ENCODE assay signal across 15 cellular contexts in the genomic region with DNA sequence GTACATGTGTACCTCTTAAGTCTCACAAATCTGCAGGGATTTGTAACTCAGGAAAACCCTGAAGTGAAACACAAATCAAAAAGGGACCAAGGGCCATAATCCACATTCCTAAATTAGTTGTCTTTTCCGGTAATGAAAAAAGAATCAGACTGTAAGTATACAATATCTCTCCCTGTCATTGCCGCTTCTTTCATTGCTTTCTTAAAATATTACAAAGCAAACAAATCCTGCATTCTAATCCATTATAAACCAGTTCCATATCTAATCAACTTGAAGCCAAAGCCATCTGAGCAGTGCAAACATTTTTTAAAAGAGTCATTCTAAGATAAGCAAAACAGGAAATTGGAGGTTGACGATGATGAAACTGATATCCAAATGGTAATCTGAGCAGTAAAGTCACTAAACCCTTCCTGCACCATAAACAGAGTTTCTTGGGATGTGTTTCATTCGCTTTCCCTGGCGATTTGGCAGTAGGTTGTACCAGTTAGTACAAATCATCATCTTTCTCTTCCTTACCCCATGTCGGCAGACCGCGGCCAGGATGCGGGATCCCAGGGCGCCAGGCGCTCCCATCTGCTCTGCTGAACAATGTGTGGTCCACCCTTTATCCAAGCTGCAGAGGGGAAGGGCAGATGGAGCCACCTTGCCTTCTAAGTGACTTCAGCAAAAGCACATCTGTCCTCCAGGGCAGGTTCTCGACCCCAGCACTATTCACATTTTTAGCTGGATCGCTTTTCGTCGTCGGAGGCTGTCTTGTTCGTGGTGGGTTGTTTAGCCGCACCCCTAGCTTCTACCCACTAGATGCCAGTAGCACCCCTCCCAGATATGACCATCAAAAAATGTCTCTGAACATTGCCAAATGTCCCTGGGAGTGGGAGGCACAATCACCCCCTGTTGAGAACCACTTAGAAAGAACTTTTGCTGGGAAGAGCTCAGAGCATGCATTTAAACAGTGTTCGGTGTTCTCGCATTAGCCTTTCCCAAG. TPM values are rescaled to one million over a fixed set of nuclear protein-coding genes. Genes with fewer than 3 reads are reported as not detected.
A peak's percentile ranks its signal among the peaks of the same experiment; 100 is the strongest.
DNase-seq lines count a peak whose midpoint lies in the region; ATAC-seq, FAIRE-seq and TF ChIP-seq lines count a peak whose summit lies in the region.
"Had no signal": no experiment of that assay in that cellular context is flagged by ENCODE, and none has a peak within 500 bp of the region (broad histone marks: within the 10 kb centered on the region; RNA-seq: fewer than 3 reads in every experiment).

No MANE protein-coding gene starts in this region.

- ATAC-seq in T-helper 17 cell = no peak
- ATAC-seq: T-cell had no signal

- H3K4me2 ChIP-seq in astrocyte (ENCODE audit: low read length) (peak overlapping the region; percentile 28), mesendoderm (ENCODE audit: low read length) (no peak overlapping the region)

- H3K56ac ChIP-seq in mesendoderm (ENCODE audit: low read length) = no peak overlapping the region

- H3K36me3 ChIP-seq in Caco-2 (ENCODE audit: control insufficient read depth, insufficient read depth, low read length) = no peaks in the 10 kb centered on the region
- H3K36me3 ChIP-seq in HEK293 (ENCODE audit: control insufficient read depth in 2 of 2, insufficient read depth in 1 of 2, low read length in 2 of 2) = no peaks in the 10 kb centered on the region
- no peaks in the 10 kb centered on the region for H3K36me3 ChIP-seq in astrocyte (ENCODE audit: insufficient read depth, low read length)
- H3K36me3 ChIP-seq in mesendoderm (ENCODE audit: control insufficient read depth, insufficient read depth, low read length) = no peaks in the 10 kb centered on the region
- H3K36me3 ChIP-seq: thoracic aorta had no signal

- H3K79me2 ChIP-seq in astrocyte (ENCODE audit: insufficient read depth, low read length) (no peaks in the 10 kb centered on the region), mesendoderm (ENCODE audit: control insufficient read depth, insufficient read depth, low read length) (no peaks in the 10 kb centered on the region)

- H4K8ac ChIP-seq in mesendoderm (ENCODE audit: low read depth, low read length) = no peak overlapping the region

- no peak overlapping the region for H4K5ac ChIP-seq in mesendoderm (ENCODE audit: low read length)

- no peak overlapping the region for H3K18ac ChIP-seq in mesendoderm (ENCODE audit: low read length)

- no TSS peak for BruUV-seq in Caco-2 (replicated peaks; lab: Mats Ljungman, UMichigan)

- no peaks in the 10 kb centered on the region for H4K20me1 ChIP-seq in astrocyte (ENCODE audit: insufficient read depth, low read length)

- no peak overlapping the region for H2AK5ac ChIP-seq in mesendoderm (ENCODE audit: low read length)

- peak in 1 of 2 experiments; percentile 11 for TF ChIP-seq CTCF in Caco-2 (IDR thresholded peaks at IDR 0.05; ENCODE audit: insufficient read depth in 1 of 2, low read depth in 1 of 2, low read length in 1 of 2, severe bottlenecking in 1 of 2, unreplicated experiment in 1 of 2)
- TF ChIP-seq CTCF in HEK293 (tag by site-specific recombination; IDR thresholded peaks at IDR 0.05) = peak; percentile 66
- no peak for TF ChIP-seq CTCF in astrocyte (IDR thresholded peaks at IDR 0.05; ENCODE audit: insufficient read depth, low read depth, low read length)
- no peak for TF ChIP-seq CTCF in mesothelial cell of epicardium (IDR thresholded peaks at IDR 0.05; ENCODE audit: unreplicated experiment)

- peak; percentile 41 for FAIRE-seq in astrocyte (lab: Jason Lieb, UNC)
- FAIRE-seq: RCC 7860 had no signal

- peak overlapping the region; percentile 63 for H3K27ac Mint-ChIP-seq in Caco-2 (ENCODE audit: unreplicated experiment)
- no peak overlapping the region for H3K27ac Mint-ChIP-seq in astrocyte (ENCODE audit: unreplicated experiment)
- H3K27ac Mint-ChIP-seq in T-helper 17 cell = no peak overlapping the region
- no peak overlapping the region for H3K27ac Mint-ChIP-seq in mesothelial cell of epicardium
- H3K27ac Mint-ChIP-seq: activated naive CD8-positive, alpha-beta T cell; T-cell had no signal

- H2BK15ac ChIP-seq in mesendoderm (replicated peaks; ENCODE audit: low read depth) = no peak overlapping the region

- H3K27me3 Mint-ChIP-seq in Caco-2 (ENCODE audit: insufficient read depth, unreplicated experiment) (no peaks in the 10 kb centered on the region), astrocyte (ENCODE audit: low read depth, unreplicated experiment) (peaks cover 15% of the 10 kb centered on the region), T-helper 17 cell (peaks cover 32% of the 10 kb centered on the region), mesothelial cell of epicardium (ENCODE audit: low read depth) (peaks cover 64% of the 10 kb centered on the region)
- H3K27me3 Mint-ChIP-seq: activated naive CD8-positive, alpha-beta T cell had no signal

- H2AFZ ChIP-seq in astrocyte (ENCODE audit: low read depth, low read length) = no peak overlapping the region

- H2BK5ac ChIP-seq in mesendoderm (ENCODE audit: low read length) = no peak overlapping the region

- H3K4me1 Mint-ChIP-seq in Caco-2 (ENCODE audit: low read depth, unreplicated experiment) (peaks cover 20% of the 10 kb centered on the region), astrocyte (ENCODE audit: low read depth, unreplicated experiment) (peaks cover 1% of the 10 kb centered on the region), T-helper 17 cell (no peaks in the 10 kb centered on the region), mesothelial cell of epicardium (peaks cover 15% of the 10 kb centered on the region)
- H3K4me1 Mint-ChIP-seq: central memory CD8-positive, alpha-beta T cell had no signal

- H3K4me3 ChIP-seq in Caco-2 (ENCODE audit: low read depth, low read length) (no peak overlapping the region), HEK293 (ENCODE audit: low read depth, low read length) (no peak overlapping the region), astrocyte (ENCODE audit: insufficient read depth, low read depth, low read length) (no peak overlapping the region), mesendoderm (ENCODE audit: low read length) (no peak overlapping the region)
- H3K4me3 ChIP-seq: thoracic aorta had no signal

- H3K4ac ChIP-seq in mesendoderm (ENCODE audit: low read depth, low read length) = no peak overlapping the region

- POLR2A ChIA-PET in Caco-2 (lab: Charles Lee) = no interaction called here
- POLR2A ChIA-PET in HEK293 (lab: Yijun Ruan, JAX) = no interaction called here

- H3K4me1 ChIP-seq in Caco-2 = peaks cover 13% of the 10 kb centered on the region
- H3K4me1 ChIP-seq in HEK293 (ENCODE audit: control insufficient read depth, insufficient read depth, low read length) = peaks cover 15% of the 10 kb centered on the region
- H3K4me1 ChIP-seq in astrocyte (ENCODE audit: insufficient read depth, low read length) = peaks cover 5% of the 10 kb centered on the region
- H3K4me1 ChIP-seq in mesendoderm (ENCODE audit: control insufficient read depth, low read depth, low read length) = no peaks in the 10 kb centered on the region

- no peak overlapping the region for H3K4me3 Mint-ChIP-seq in Caco-2 (ENCODE audit: unreplicated experiment)
- H3K4me3 Mint-ChIP-seq in astrocyte (ENCODE audit: unreplicated experiment) = no peak overlapping the region
- H3K4me3 Mint-ChIP-seq in T-helper 17 cell = no peak overlapping the region
- H3K4me3 Mint-ChIP-seq in mesothelial cell of epicardium = no peak overlapping the region
- H3K4me3 Mint-ChIP-seq: activated naive CD8-positive, alpha-beta T cell; central memory CD8-positive, alpha-beta T cell; T-cell had no signal

- H3K36me3 Mint-ChIP-seq in Caco-2 (ENCODE audit: insufficient read depth, unreplicated experiment) (peaks cover 8% of the 10 kb centered on the region), astrocyte (ENCODE audit: low read depth, unreplicated experiment) (peaks cover 3% of the 10 kb centered on the region), T-helper 17 cell (ENCODE audit: low read depth) (peaks cover 3% of the 10 kb centered on the region), mesothelial cell of epicardium (no peaks in the 10 kb centered on the region)
- H3K36me3 Mint-ChIP-seq: T-cell had no signal

- H3K9ac ChIP-seq in astrocyte (ENCODE audit: low read length) (no peak overlapping the region), mesendoderm (ENCODE audit: low read length) (no peak overlapping the region)

- DNase-seq in Caco-2 = peak in 1 of 2 experiments; percentile 42
- DNase-seq in astrocyte (ENCODE audit: low read depth) = peak; percentile 22
- peak; percentile 67 for DNase-seq in mesendoderm
- no peak for DNase-seq in activated T-cell treated with anti-CD3 and anti-CD28 coated beads for 4 hours
- DNase-seq in T-helper 17 cell = no peak
- DNase-seq in mesothelial cell of epicardium (ENCODE audit: low spot score in 2 of 2, unreplicated experiment in 2 of 2) = no peak
- DNase-seq: C1 segment of cervical spinal cord, MV-4-11, T-cell had no signal

- H2BK120ac ChIP-seq in mesendoderm (ENCODE audit: low read depth, low read length) = no peak overlapping the region

- H3K9me3 Mint-ChIP-seq in Caco-2 (ENCODE audit: unreplicated experiment) = peaks cover 30% of the 10 kb centered on the region
- H3K9me3 Mint-ChIP-seq in astrocyte (ENCODE audit: unreplicated experiment) = peaks cover 3% of the 10 kb centered on the region
- peaks cover 21% of the 10 kb centered on the region for H3K9me3 Mint-ChIP-seq in mesothelial cell of epicardium

- intact Hi-C loops in Caco-2 (cut with micrococcal nuclease; ENCODE audit: unreplicated experiment) = loop anchor here (5.0 kb wide), 1 partner anchor 107 kb away; no protein-coding TSS in a partner anchor

- H3K79me1 ChIP-seq in mesendoderm (ENCODE audit: low read length) = no peaks in the 10 kb centered on the region

- H3K23ac ChIP-seq in mesendoderm (ENCODE audit: low read length) = no peak overlapping the region

- H3K27ac ChIP-seq in HEK293 (ENCODE audit: extremely low read depth, low read depth, low read length) (peak overlapping the region; percentile 56; the same call in 1 of the 2 replicates), astrocyte (ENCODE audit: low read depth, low read length) (no peak overlapping the region), mesendoderm (ENCODE audit: low read depth, low read length) (no peak overlapping the region)
- H3K27ac ChIP-seq: thoracic aorta had no signal

- H3K27me3 ChIP-seq in Caco-2 (replicated peaks; ENCODE audit: control insufficient read depth, insufficient read depth, low read length) = no peaks in the 10 kb centered on the region
- no peaks in the 10 kb centered on the region for H3K27me3 ChIP-seq in astrocyte (ENCODE audit: insufficient read depth, low read length)
- no peaks in the 10 kb centered on the region for H3K27me3 ChIP-seq in mesendoderm (ENCODE audit: insufficient read depth, low read length, poor library complexity)

- WGBS in mesendoderm (ENCODE audit: extremely low coverage, insufficient coverage, low lambda C conversion rate) = no CpG with 5 or more reads among the region's 20 CpGs

- H3K9me3 ChIP-seq in Caco-2 = peaks cover 24% of the 10 kb centered on the region
- no peaks in the 10 kb centered on the region for H3K9me3 ChIP-seq in HEK293 (ENCODE audit: control insufficient read depth, insufficient read depth, low read depth, low read length)
- H3K9me3 ChIP-seq in astrocyte (ENCODE audit: insufficient read depth, low read depth, low read length) = no peaks in the 10 kb centered on the region
- peaks cover 3% of the 10 kb centered on the region for H3K9me3 ChIP-seq in T-helper 17 cell (ENCODE audit: control insufficient read depth, low read length, poor library complexity, severe bottlenecking)
- H3K9me3 ChIP-seq: thoracic aorta had no signal

- CTCF ChIA-PET in Caco-2 (lab: Charles Lee) = interaction anchor here (1.1 kb wide), 1 partner anchor 277 kb away, joined by 4 read pairs; no protein-coding TSS in a partner anchor
- CTCF ChIA-PET in HEK293 (lab: Yijun Ruan, JAX) = interaction anchor here (0.5 to 6.2 kb wide), 8 partner anchors 10 to 369 kb away, joined by 3 to 60 read pairs (median 3); no protein-coding TSS in a partner anchor

RNA-seq across cellular contexts. Expression of gene SIM2, which starts 58.4 kb away (rescaled TPM):
- total RNA-seq in Caco-2 (2022) = 9.4 and 11.5 TPM in 2 replicates
- total RNA-seq in astrocyte = 9.2 and 12.8 TPM in 2 replicates
- polyA plus RNA-seq in mesendoderm (2013, experiment 1 of 2) = 0.04 TPM
- polyA plus RNA-seq in mesendoderm (2013, experiment 2 of 2) = 0.01 TPM
- total RNA-seq in T-helper 17 cell = not detected
- 0.09 TPM in 1 of 3 replicates, not detected in the others for total RNA-seq in mesothelial cell of epicardium
- total RNA-seq: posterior vena cava, thoracic aorta had no signal

Comparison
In these comparisons a context has a peak if more than half of its experiments do, and no peak if none do; other contexts are left out.
1. DNase-seq: peak in astrocyte (single experiment) and mesendoderm (single experiment); none in activated T-cell treated with anti-CD3 and anti-CD28 coated beads for 4 hours (single experiment), T-helper 17 cell (0 of 3) and mesothelial cell of epicardium (0 of 2).